ENCODE assay signal across 20 cellular contexts in genomic region chr2:134240061-134240460, GRCh38. TPM values are rescaled to one million over a fixed set of nuclear protein-coding genes. Genes with fewer than 3 reads are reported as not detected.
DNase-seq lines count a peak whose midpoint lies in the region; ATAC-seq lines count a peak whose summit lies in the region.
"Had no signal": no experiment of that assay in that cellular context is flagged by ENCODE, and none has a peak within 500 bp of the region (broad histone marks: within the 10 kb centered on the region; RNA-seq: fewer than 3 reads in every experiment).

No MANE protein-coding gene starts in this region.

- DNase-seq in activated T-cell treated with anti-CD3 and anti-CD28 coated beads, Interleukin-2, amount 50 U/mL, for 72 hours: no peak
- no peak for DNase-seq in activated T-cell treated with anti-CD3 and anti-CD28 coated beads, Interleukin-2, amount 50 U/mL, for 4 hours
- DNase-seq in NCI-H524 (lab: John Stamatoyannopoulos, UW): peak; percentile 61 to 85
- DNase-seq in central memory CD8-positive, alpha-beta T cell (ENCODE audit: low spot score in 2 of 2): no peak
- no peak for DNase-seq in Kasumi-1 (lab: John Stamatoyannopoulos, UW)
- no peak for DNase-seq in activated gamma-delta T cell (lab: John Stamatoyannopoulos, UW)
- DNase-seq in HK-2 (ENCODE audit: unreplicated experiment): no peak
- DNase-seq: AML-193; CD8-positive, alpha-beta memory T cell; DND-41; HFFc6; MG63; NCI-H1048; NCI-H1436; NCI-H1930; NCI-H446; NCI-H748 treated with DMSO at 0.1 percent for 48 hours; SHP77; SK-N-SH had no signal

- H3K4me1 Mint-ChIP-seq in activated T-cell treated with anti-CD3 and anti-CD28 coated beads, Interleukin-2, amount 50 U/mL, for 72 hours (ENCODE audit: low read depth): peaks cover 46% of the 10 kb centered on the region
- H3K4me1 Mint-ChIP-seq in activated T-cell treated with anti-CD3 and anti-CD28 coated beads, Interleukin-2, amount 50 U/mL, for 4 hours (ENCODE audit: low read depth): peaks cover 80% of the 10 kb centered on the region
- peaks cover 71% of the 10 kb centered on the region for H3K4me1 Mint-ChIP-seq in central memory CD8-positive, alpha-beta T cell
- peaks cover 71% of the 10 kb centered on the region for H3K4me1 Mint-ChIP-seq in stimulated activated memory B cell treated with anti-CD40 and anti-IgM and Interleukin-4, amounts not matched to agents 10 μg/mL and 1 μg/mL and 100 μg/mL, for 72 hours

- ATAC-seq in activated T-cell treated with anti-CD3 and anti-CD28 coated beads, Interleukin-2, amount 50 U/mL, for 72 hours (replicated peaks in 1 of 2): no peak
- ATAC-seq in activated T-cell treated with anti-CD3 and anti-CD28 coated beads, Interleukin-2, amount 50 U/mL, for 4 hours: no peak
- no peak for ATAC-seq in central memory CD8-positive, alpha-beta T cell (replicated peaks; ENCODE audit: extremely low read depth, poor library complexity, severe bottlenecking)
- ATAC-seq in stimulated activated memory B cell treated with anti-CD40 and anti-IgM and Interleukin-4, amounts not matched to agents 10 μg/mL and 1 μg/mL and 100 μg/mL, for 72 hours: no peak

- no peaks in the 10 kb centered on the region for H3K27me3 Mint-ChIP-seq in activated T-cell treated with anti-CD3 and anti-CD28 coated beads, Interleukin-2, amount 50 U/mL, for 72 hours (ENCODE audit: low read depth)
- no peaks in the 10 kb centered on the region for H3K27me3 Mint-ChIP-seq in activated T-cell treated with anti-CD3 and anti-CD28 coated beads, Interleukin-2, amount 50 U/mL, for 4 hours (ENCODE audit: low read depth)
- H3K27me3 Mint-ChIP-seq in central memory CD8-positive, alpha-beta T cell: no peaks in the 10 kb centered on the region
- H3K27me3 Mint-ChIP-seq in stimulated activated memory B cell treated with anti-CD40 and anti-IgM and Interleukin-4, amounts not matched to agents 10 μg/mL and 1 μg/mL and 100 μg/mL, for 72 hours: no peaks in the 10 kb centered on the region
- H3K27me3 Mint-ChIP-seq: CD8-positive, alpha-beta memory T cell had no signal

- no peaks in the 10 kb centered on the region for H3K36me3 Mint-ChIP-seq in activated T-cell treated with anti-CD3 and anti-CD28 coated beads, Interleukin-2, amount 50 U/mL, for 72 hours (ENCODE audit: insufficient read depth in 2 of 2)
- H3K36me3 Mint-ChIP-seq in activated T-cell treated with anti-CD3 and anti-CD28 coated beads, Interleukin-2, amount 50 U/mL, for 4 hours (ENCODE audit: insufficient read depth): peaks cover 2% of the 10 kb centered on the region
- no peaks in the 10 kb centered on the region for H3K36me3 Mint-ChIP-seq in central memory CD8-positive, alpha-beta T cell (ENCODE audit: insufficient read depth)
- H3K36me3 Mint-ChIP-seq in stimulated activated memory B cell treated with anti-CD40 and anti-IgM and Interleukin-4, amounts not matched to agents 10 μg/mL and 1 μg/mL and 100 μg/mL, for 72 hours: no peaks in the 10 kb centered on the region

- H3K4me3 Mint-ChIP-seq in activated T-cell treated with anti-CD3 and anti-CD28 coated beads, Interleukin-2, amount 50 U/mL, for 72 hours: no peak overlapping the region
- H3K4me3 Mint-ChIP-seq in activated T-cell treated with anti-CD3 and anti-CD28 coated beads, Interleukin-2, amount 50 U/mL, for 4 hours: no peak overlapping the region
- no peak overlapping the region for H3K4me3 Mint-ChIP-seq in central memory CD8-positive, alpha-beta T cell
- H3K4me3 Mint-ChIP-seq in stimulated activated memory B cell treated with anti-CD40 and anti-IgM and Interleukin-4, amounts not matched to agents 10 μg/mL and 1 μg/mL and 100 μg/mL, for 72 hours: no peak overlapping the region
- H3K4me3 Mint-ChIP-seq: CD8-positive, alpha-beta memory T cell; HFFc6 had no signal

- H3K9me3 Mint-ChIP-seq in activated T-cell treated with anti-CD3 and anti-CD28 coated beads, Interleukin-2, amount 50 U/mL, for 72 hours: no peaks in the 10 kb centered on the region
- H3K9me3 Mint-ChIP-seq in activated T-cell treated with anti-CD3 and anti-CD28 coated beads, Interleukin-2, amount 50 U/mL, for 4 hours: no peaks in the 10 kb centered on the region
- no peaks in the 10 kb centered on the region for H3K9me3 Mint-ChIP-seq in central memory CD8-positive, alpha-beta T cell
- H3K9me3 Mint-ChIP-seq in stimulated activated memory B cell treated with anti-CD40 and anti-IgM and Interleukin-4, amounts not matched to agents 10 μg/mL and 1 μg/mL and 100 μg/mL, for 72 hours: no peaks in the 10 kb centered on the region
- H3K9me3 Mint-ChIP-seq: CD8-positive, alpha-beta memory T cell; HFFc6 had no signal

- H3K27ac Mint-ChIP-seq in activated T-cell treated with anti-CD3 and anti-CD28 coated beads, Interleukin-2, amount 50 U/mL, for 72 hours: peak overlapping the region; percentile 60
- peak overlapping the region; percentile 83 for H3K27ac Mint-ChIP-seq in central memory CD8-positive, alpha-beta T cell (ENCODE audit: low read depth)
- peak overlapping the region; percentile 77 for H3K27ac Mint-ChIP-seq in stimulated activated memory B cell treated with anti-CD40 and anti-IgM and Interleukin-4, amounts not matched to agents 10 μg/mL and 1 μg/mL and 100 μg/mL, for 72 hours

RNA-seq across cellular contexts. Expression of gene MGAT5, which starts 13.8 kb away (rescaled TPM):
- 10 to 100 TPM; 10.9 to 16.2 TPM for total RNA-seq in activated T-cell treated with anti-CD3 and anti-CD28 coated beads, Interleukin-2, amount 50 U/mL, for 72 hours
- 10 to 100 TPM; 58.7 to 69.8 (median 68.4) TPM for total RNA-seq in activated T-cell treated with anti-CD3 and anti-CD28 coated beads, Interleukin-2, amount 50 U/mL, for 4 hours

Comparison
In these comparisons a context has a peak if more than half of its experiments do, and no peak if none do; other contexts are left out.
1. DNase-seq: peak in NCI-H524 (2 of 2); none in activated T-cell treated with anti-CD3 and anti-CD28 coated beads, Interleukin-2, amount 50 U/mL, for 72 hours (0 of 2), activated T-cell treated with anti-CD3 and anti-CD28 coated beads, Interleukin-2, amount 50 U/mL, for 4 hours (single experiment), central memory CD8-positive, alpha-beta T cell (0 of 2), Kasumi-1 (0 of 2), activated gamma-delta T cell (single experiment) and HK-2 (single experiment).
2. Peak in every context shown above with its lines, with median percentiles within 50 percentile points of each other: H3K27ac Mint-ChIP-seq.